In the genomic region with DNA sequence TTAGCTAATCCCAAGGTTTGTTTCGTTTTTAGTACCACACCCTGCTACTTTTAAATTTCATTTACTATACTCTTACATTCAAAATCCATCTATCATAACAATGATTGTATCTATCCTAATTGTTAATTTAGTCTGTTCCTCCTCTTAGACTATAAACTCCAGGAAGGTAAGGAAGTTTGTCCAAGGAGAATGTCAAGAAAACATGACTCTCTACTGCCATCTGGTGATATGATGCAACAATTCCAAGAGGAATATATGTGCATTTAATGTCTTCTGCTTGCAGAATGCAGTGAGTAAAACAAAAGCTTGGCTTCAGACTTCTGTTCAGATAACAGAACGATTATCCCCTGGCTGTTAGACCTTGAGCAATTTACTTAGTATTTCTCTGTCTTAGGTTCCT, we compare ENCODE assay signal across 9 cellular contexts.
DNase-seq lines count a peak whose midpoint lies in the region; ATAC-seq, FAIRE-seq and TF ChIP-seq lines count a peak whose summit lies in the region.
"Had no signal": no experiment of that assay in that cellular context is flagged by ENCODE, and none has a peak within 500 bp of the region (broad histone marks: within the 10 kb centered on the region; RNA-seq: fewer than 3 reads in every experiment).

No MANE protein-coding gene starts in this region.

- peak; percentile 42 for TF ChIP-seq CTCF in WERI-Rb-1 (IDR thresholded peaks at IDR 0.05; ENCODE audit: low read depth, low read length)

- peak; percentile 96 for FAIRE-seq in islet of Langerhans (lab: Jason Lieb, UNC)

- DNase-seq in DMS153 (lab: John Stamatoyannopoulos, UW) (peak; percentile 42), H4 (ENCODE audit: low spot score) (peak; percentile 44), NCI-H146 treated with DMSO at 0.1 percent for 48 hours (lab: John Stamatoyannopoulos, UW; ENCODE audit: unreplicated experiment) (peak; percentile 13), WERI-Rb-1 (no peak)
- DNase-seq in stimulated activated CD4-positive, alpha-beta T cell treated with anti-CD3 and anti-CD28 coated beads, Interleukin-2, amount 100 ng/mL, for 24 hours, result no peak
- no peak for DNase-seq in stimulated activated CD4-positive, alpha-beta T cell treated with anti-CD3 and anti-CD28 coated beads, Interleukin-4, amount 100 ng/mL, for 1 hour

- no peaks in the 10 kb centered on the region for H3K36me3 ChIP-seq in WERI-Rb-1
- H3K36me3 ChIP-seq: SJSA1 had no signal

- H3K4me3 ChIP-seq in WERI-Rb-1 (ENCODE audit: low read depth, low read length), result no peak overlapping the region
- H3K4me3 ChIP-seq: SJSA1 had no signal

- no peaks in the 10 kb centered on the region for H3K9me3 ChIP-seq in WERI-Rb-1 (ENCODE audit: severe bottlenecking)
- H3K9me3 ChIP-seq: SJSA1 had no signal

- no peaks in the 10 kb centered on the region for H3K27me3 ChIP-seq in WERI-Rb-1 (ENCODE audit: insufficient read depth, low read depth, severe bottlenecking)
- H3K27me3 ChIP-seq: SJSA1 had no signal

- no peak overlapping the region for H3K27ac ChIP-seq in WERI-Rb-1
- H3K27ac ChIP-seq: SJSA1 had no signal

- ATAC-seq in HG03520 (IDR thresholded peaks at IDR 0.05; ENCODE audit: unreplicated experiment), result no peak

Comparison
In these comparisons a context has a peak if more than half of its experiments do, and no peak if none do; other contexts are left out.
1. DNase-seq: peak in DMS153 (single experiment), H4 (single experiment) and NCI-H146 treated with DMSO at 0.1 percent for 48 hours (single experiment); none in WERI-Rb-1 (single experiment), stimulated activated CD4-positive, alpha-beta T cell treated with anti-CD3 and anti-CD28 coated beads, Interleukin-2, amount 100 ng/mL, for 24 hours (0 of 2) and stimulated activated CD4-positive, alpha-beta T cell treated with anti-CD3 and anti-CD28 coated beads, Interleukin-4, amount 100 ng/mL, for 1 hour (single experiment).